Comparison of ENCODE assay signal across 22 cellular contexts in genomic region chr1:118104956-118105355, GRCh38.
"Had no signal": no experiment of that assay in that cellular context is flagged by ENCODE, and none has a peak within 500 bp of the region (broad histone marks: within the 10 kb centered on the region; RNA-seq: fewer than 3 reads in every experiment).

No MANE protein-coding gene starts in this region.

- DNase-seq: effector memory CD4-positive, alpha-beta T cell; foreskin keratinocyte; head of caudate nucleus; kidney; left cardiac atrium; left ventricle myocardium inferior; lower lobe of right lung; mesenchymal stem cell; naive B cell; psoas muscle; retina; stimulated activated CD4-positive, alpha-beta T cell treated with anti-CD3 and anti-CD28 coated beads, Interleukin-2, amount 100 ng/mL, for 24 hours; stimulated activated CD4-positive, alpha-beta T cell treated with anti-CD3 and anti-CD28 coated beads, Interleukin-4, amount 100 ng/mL, for 4 hours; stimulated activated naive B cell treated with anti-CD40 and anti-IgM and Interleukin-4, amounts not matched to agents 10 μg/mL and 1 μg/mL and 100 μg/mL, for 72 hours; stomach; substantia nigra; transverse colon had no signal

- H3K9me3 ChIP-seq: left ventricle myocardium inferior, lower lobe of right lung, psoas muscle, stomach, thoracic aorta, transverse colon had no signal

- H3K4me1 ChIP-seq: left ventricle myocardium inferior, lower lobe of right lung, psoas muscle had no signal

- FAIRE-seq: endometrium, kidney had no signal

- H3K4me3 ChIP-seq: hepatocyte, left ventricle myocardium inferior, lower lobe of right lung, psoas muscle, stomach, thoracic aorta, transverse colon had no signal

- H3K27ac ChIP-seq: foreskin keratinocyte, hepatocyte, left ventricle myocardium inferior, lower lobe of right lung, psoas muscle, stomach, thoracic aorta, transverse colon had no signal

- H3K36me3 ChIP-seq: left ventricle myocardium inferior, lower lobe of right lung, stomach, thoracic aorta, transverse colon had no signal

- ATAC-seq: esophagus mucosa; foreskin keratinocyte; left cardiac atrium; lower lobe of right lung; psoas muscle; sciatic nerve; stimulated activated naive B cell treated with anti-CD40 and anti-IgM and Interleukin-4, amounts not matched to agents 10 μg/mL and 1 μg/mL and 100 μg/mL, for 72 hours had no signal

- H3K4me2 ChIP-seq: hepatocyte had no signal

- H2AFZ ChIP-seq: hepatocyte had no signal

- H3K27me3 ChIP-seq: hepatocyte, stomach, transverse colon had no signal

- H3K79me2 ChIP-seq: hepatocyte had no signal
